In genomic region chr21:16695074-16695473, GRCh38 we compare ENCODE assay signal across 29 cellular contexts.
"Had no signal": no experiment of that assay in that cellular context is flagged by ENCODE, and none has a peak within 500 bp of the region (broad histone marks: within the 10 kb centered on the region; RNA-seq: fewer than 3 reads in every experiment).

No MANE protein-coding gene starts in this region.

- H3K4me3 ChIP-seq: stomach, suprapubic skin, testis, thoracic aorta, thyroid gland, tibial artery, tibial nerve, transverse colon, upper lobe of left lung, upper lobe of right lung, uterus, vagina had no signal

- H3K36me3 Mint-ChIP-seq: stimulated activated effector memory CD8-positive, alpha-beta T cell treated with anti-CD3 and anti-CD28 coated beads, Interleukin-12 subunit alpha, Interleukin-12 subunit beta, amount 100 ng/mL, for 72 hours; stimulated activated memory B cell treated with anti-CD40 and anti-IgM and Interleukin-4, amounts not matched to agents 10 μg/mL and 1 μg/mL and 100 μg/mL, for 72 hours; stimulated activated naive B cell treated with anti-CD40 and anti-IgM and Interleukin-4, amounts not matched to agents 10 μg/mL and 1 μg/mL and 100 μg/mL, for 72 hours; type B pancreatic cell had no signal

- H3K36me3 ChIP-seq: stomach, suprapubic skin, thoracic aorta, thyroid gland, tibial artery, tibial nerve, transverse colon, upper lobe of left lung, upper lobe of right lung, uterus, vagina had no signal

- H3K27me3 ChIP-seq: stomach, suprapubic skin, testis, thyroid gland, tibial artery, tibial nerve, transverse colon, upper lobe of left lung, upper lobe of right lung, uterus, vagina had no signal

- ATAC-seq: stimulated activated effector memory CD8-positive, alpha-beta T cell treated with anti-CD3 and anti-CD28 coated beads, Interleukin-12 subunit alpha, Interleukin-12 subunit beta, amount 100 ng/mL, for 72 hours; stimulated activated memory B cell treated with anti-CD40 and anti-IgM and Interleukin-4, amounts not matched to agents 10 μg/mL and 1 μg/mL and 100 μg/mL, for 72 hours; stimulated activated naive B cell treated with anti-CD40 and anti-IgM and Interleukin-4, amounts not matched to agents 10 μg/mL and 1 μg/mL and 100 μg/mL, for 72 hours; stimulated activated naive CD8-positive, alpha-beta T cell treated with anti-CD3 and anti-CD28 coated beads, Interleukin-15, amount 100 ng/mL, for 72 hours; stimulated activated naive CD8-positive, alpha-beta T cell treated with anti-CD3 and anti-CD28 coated beads, Interleukin-15, Interleukin-2, amounts not matched to agents 100 U/mL and 50 U/mL, for 24 hours; upper lobe of right lung had no signal

- H3K27me3 Mint-ChIP-seq: stimulated activated memory B cell treated with anti-CD40 and anti-IgM and Interleukin-4, amounts not matched to agents 10 μg/mL and 1 μg/mL and 100 μg/mL, for 72 hours; stimulated activated naive B cell treated with anti-CD40 and anti-IgM and Interleukin-4, amounts not matched to agents 10 μg/mL and 1 μg/mL and 100 μg/mL, for 72 hours; stimulated activated naive CD8-positive, alpha-beta T cell treated with anti-CD3 and anti-CD28 coated beads, Interleukin-15, amount 100 ng/mL, for 72 hours; stimulated activated naive CD8-positive, alpha-beta T cell treated with anti-CD3 and anti-CD28 coated beads, Interleukin-15, Interleukin-2, amounts not matched to agents 100 ng/mL and 50 ng/mL, for 24 hours; type B pancreatic cell had no signal

- H3K4me1 Mint-ChIP-seq: stimulated activated effector memory CD8-positive, alpha-beta T cell treated with anti-CD3 and anti-CD28 coated beads, Interleukin-12 subunit alpha, Interleukin-12 subunit beta, amount 100 ng/mL, for 72 hours; stimulated activated memory B cell treated with anti-CD40 and anti-IgM and Interleukin-4, amounts not matched to agents 10 μg/mL and 1 μg/mL and 100 μg/mL, for 72 hours; stimulated activated naive B cell treated with anti-CD40 and anti-IgM and Interleukin-4, amounts not matched to agents 10 μg/mL and 1 μg/mL and 100 μg/mL, for 72 hours; stimulated activated naive CD8-positive, alpha-beta T cell treated with anti-CD3 and anti-CD28 coated beads, Interleukin-15, amount 100 ng/mL, for 72 hours had no signal

- H3K4me1 ChIP-seq: stomach, suprapubic skin, testis, thyroid gland, tibial artery, tibial nerve, transverse colon, upper lobe of left lung, upper lobe of right lung, uterus, vagina had no signal

- H3K9me3 ChIP-seq: suprapubic skin, testis, thoracic aorta, thyroid gland, transverse colon, uterus had no signal

- H3K4me3 Mint-ChIP-seq: stimulated activated effector memory CD8-positive, alpha-beta T cell treated with anti-CD3 and anti-CD28 coated beads, Interleukin-12 subunit alpha, Interleukin-12 subunit beta, amount 100 ng/mL, for 72 hours; stimulated activated memory B cell treated with anti-CD40 and anti-IgM and Interleukin-4, amounts not matched to agents 10 μg/mL and 1 μg/mL and 100 μg/mL, for 72 hours; stimulated activated naive B cell treated with anti-CD40 and anti-IgM and Interleukin-4, amounts not matched to agents 10 μg/mL and 1 μg/mL and 100 μg/mL, for 72 hours; stimulated activated naive CD8-positive, alpha-beta T cell treated with anti-CD3 and anti-CD28 coated beads, Interleukin-15, amount 100 ng/mL, for 72 hours; stimulated activated naive CD8-positive, alpha-beta T cell treated with anti-CD3 and anti-CD28 coated beads, Interleukin-15, Interleukin-2, amounts not matched to agents 100 ng/mL and 50 ng/mL, for 24 hours; type B pancreatic cell had no signal

- H3K27ac ChIP-seq: stomach, suprapubic skin, testis, thoracic aorta, thyroid gland, tibial artery, tibial nerve, transverse colon, upper lobe of left lung, upper lobe of right lung, uterus, vagina had no signal

- DNase-seq: stimulated activated CD4-positive, alpha-beta T cell treated with anti-CD3 and anti-CD28 coated beads, Interleukin-2, amount 100 ng/mL, for 48 hours; stimulated activated CD4-positive, alpha-beta T cell treated with anti-CD3 and anti-CD28 coated beads, Interleukin-4, amount 100 ng/mL, for 1 hour; stimulated activated CD4-positive, alpha-beta T cell treated with anti-CD3 and anti-CD28 coated beads, Interleukin-4, amount 100 ng/mL, for 24 hours; stimulated activated CD4-positive, alpha-beta T cell treated with anti-CD3 and anti-CD28 coated beads, Interleukin-4, amount 100 ng/mL, for 4 hours; stimulated activated CD8-positive, alpha-beta memory T cell treated with anti-CD3 and anti-CD28 coated beads, Interleukin-4, amount 100 ng/mL, for 48 hours; stimulated activated naive B cell treated with anti-CD40 and anti-IgM and Interleukin-4, amounts not matched to agents 10 μg/mL and 1 μg/mL and 100 μg/mL, for 72 hours; stimulated activated naive CD4-positive, alpha-beta T cell; stimulated activated naive CD4-positive, alpha-beta T cell treated with Interleukin-2 at 50 U/mL for 16 hours; stimulated activated naive CD8-positive, alpha-beta T cell treated with anti-CD3 and anti-CD28 coated beads, Interleukin-15, amount 100 ng/mL, for 72 hours; stimulated activated naive CD8-positive, alpha-beta T cell treated with anti-CD3 and anti-CD28 coated beads, Interleukin-15, Interleukin-2, amounts not matched to agents 100 U/mL and 50 U/mL, for 24 hours; stomach; substantia nigra; testis; thyroid gland; tibial artery; transverse colon; trophoblast cell; upper lobe of left lung; upper lobe of right lung; uterus had no signal

- H3K27ac Mint-ChIP-seq: stimulated activated effector memory CD8-positive, alpha-beta T cell treated with anti-CD3 and anti-CD28 coated beads, Interleukin-12 subunit alpha, Interleukin-12 subunit beta, amount 100 ng/mL, for 72 hours; stimulated activated memory B cell treated with anti-CD40 and anti-IgM and Interleukin-4, amounts not matched to agents 10 μg/mL and 1 μg/mL and 100 μg/mL, for 72 hours; stimulated activated naive B cell treated with anti-CD40 and anti-IgM and Interleukin-4, amounts not matched to agents 10 μg/mL and 1 μg/mL and 100 μg/mL, for 72 hours; stimulated activated naive CD8-positive, alpha-beta T cell treated with anti-CD3 and anti-CD28 coated beads, Interleukin-15, amount 100 ng/mL, for 72 hours; stimulated activated naive CD8-positive, alpha-beta T cell treated with anti-CD3 and anti-CD28 coated beads, Interleukin-15, Interleukin-2, amounts not matched to agents 100 ng/mL and 50 ng/mL, for 24 hours; type B pancreatic cell had no signal

- FAIRE-seq: urothelium cell line had no signal
